In the genomic region with DNA sequence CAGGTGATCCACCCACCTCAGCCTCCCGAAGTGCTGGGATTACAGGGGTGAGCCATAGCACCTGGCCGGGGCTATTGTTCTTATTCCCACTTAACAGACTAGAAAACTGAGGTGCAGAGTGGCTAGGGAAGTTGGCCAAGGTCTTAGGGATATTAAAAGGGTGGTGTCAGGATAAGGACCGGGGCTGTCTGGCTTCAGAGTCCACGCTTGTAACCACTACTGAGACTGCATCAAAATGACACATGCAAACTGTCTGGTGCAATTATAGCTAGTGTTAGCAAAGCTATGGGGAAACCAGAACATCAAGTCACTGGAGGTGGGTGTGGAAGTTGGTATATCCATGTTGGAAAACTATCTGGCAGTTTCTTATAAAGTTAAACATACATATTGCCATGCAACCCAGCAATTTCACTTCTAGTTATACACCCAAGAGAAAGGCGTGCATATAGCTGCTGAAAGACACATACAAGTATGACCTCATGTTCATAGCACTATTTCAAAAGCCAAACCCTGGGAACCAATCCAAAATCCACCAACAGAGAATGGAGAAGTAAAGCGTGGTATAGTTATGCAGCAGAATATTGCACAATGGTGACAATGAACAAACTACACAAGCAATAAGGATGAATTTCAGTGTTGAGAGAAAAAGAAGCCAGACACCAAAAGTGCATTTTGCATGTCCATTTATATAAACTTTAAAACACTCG, we compare ENCODE assay signal across 10 cellular contexts. TPM values are rescaled to one million over a fixed set of nuclear protein-coding genes. Genes with fewer than 3 reads are reported as not detected.
DNase-seq lines count a peak whose midpoint lies in the region; ATAC-seq and TF ChIP-seq lines count a peak whose summit lies in the region.
"Had no signal": no experiment of that assay in that cellular context is flagged by ENCODE, and none has a peak within 500 bp of the region (broad histone marks: within the 10 kb centered on the region; RNA-seq: fewer than 3 reads in every experiment).

No MANE protein-coding gene starts in this region.

- H3K4me3 ChIP-seq in heart left ventricle (no peak overlapping the region), right atrium auricular region (no peak overlapping the region), adrenal gland (no peak overlapping the region)
- H3K4me3 ChIP-seq: BLaER1 had no signal

- H3K36me3 ChIP-seq in heart left ventricle (no peaks in the 10 kb centered on the region), right atrium auricular region (no peaks in the 10 kb centered on the region), adrenal gland (replicated peaks in 1 of 2) (no peaks in the 10 kb centered on the region)
- H3K36me3 ChIP-seq: BLaER1 had no signal

- POLR2A ChIA-PET in activated CD4-positive, alpha-beta memory T cell treated with anti-CD3 and anti-CD28 coated beads for 36 hours (lab: Charles Lee) = no interaction called here

- ATAC-seq in heart left ventricle (peak; percentile 45 to 84 (median 80)), GM18520 (IDR thresholded peaks at IDR 0.05; ENCODE audit: unreplicated experiment) (no peak)

- no peak for TF ChIP-seq POLR2A in heart left ventricle (IDR thresholded peaks at IDR 0.05)
- TF ChIP-seq POLR2A in adrenal gland (IDR thresholded peaks at IDR 0.05) = no peak

- CTCF ChIA-PET in activated CD4-positive, alpha-beta memory T cell treated with anti-CD3 and anti-CD28 coated beads for 36 hours (lab: Charles Lee) = no interaction called here

- H3K27me3 ChIP-seq in heart left ventricle = no peaks in the 10 kb centered on the region
- H3K27me3 ChIP-seq in right atrium auricular region = no peaks in the 10 kb centered on the region
- H3K27me3 ChIP-seq in adrenal gland = no peaks in the 10 kb centered on the region
- H3K27me3 ChIP-seq: BLaER1 had no signal

- H3K9me3 ChIP-seq in heart left ventricle (peaks cover 0 to 3% (median 0%) of the 10 kb centered on the region in 12 donors), right atrium auricular region (no peaks in the 10 kb centered on the region), adrenal gland (replicated peaks in 1 of 3) (no peaks in the 10 kb centered on the region)

- peaks cover 22% of the 10 kb centered on the region for H3K9me3 Mint-ChIP-seq in activated CD4-positive, alpha-beta memory T cell treated with anti-CD3 and anti-CD28 coated beads for 36 hours

- intact Hi-C loops in heart left ventricle (cut with DNase I) = loop anchor here in 2 of 10 donors (5.0 kb wide), 2 partner anchors 72 to 127 kb away; no protein-coding TSS in a partner anchor
- intact Hi-C loops in adrenal gland (cut with DNase I) = no loop called here
- intact Hi-C loops in activated CD4-positive, alpha-beta memory T cell treated with anti-CD3 and anti-CD28 coated beads for 36 hours (cut with micrococcal nuclease) = loop anchor here (5.0 kb wide), 1 partner anchor 483 kb away; no protein-coding TSS in a partner anchor

- H3K36me3 Mint-ChIP-seq in activated CD4-positive, alpha-beta memory T cell treated with anti-CD3 and anti-CD28 coated beads for 36 hours = peaks cover 4% of the 10 kb centered on the region

- peaks cover 17% of the 10 kb centered on the region for H3K27me3 Mint-ChIP-seq in activated CD4-positive, alpha-beta memory T cell treated with anti-CD3 and anti-CD28 coated beads for 36 hours

- DNase-seq in heart left ventricle (peak in 1 of 5 donors; percentile 44), right atrium auricular region (ENCODE audit: low spot score) (no peak), adrenal gland (peak in 6 of 7 donors; percentile 24 to 75 (median 60)), kidney tubule cell (ENCODE audit: low spot score) (peak; percentile 28), NCI-H1930 (lab: John Stamatoyannopoulos, UW) (no peak)
- DNase-seq in activated effector memory CD4-positive, alpha-beta T cell treated with Interleukin-2 at 50 U/mL for 16 hours = no peak
- no peak for DNase-seq in activated CD4-positive, alpha-beta memory T cell treated with anti-CD3 and anti-CD28 coated beads for 36 hours
- DNase-seq: NCI-H524 treated with DMSO at 0.1 percent for 48 hours had no signal

- TF ChIP-seq CTCF in heart left ventricle (IDR thresholded peaks at IDR 0.05) (no peak), right atrium auricular region (IDR thresholded peaks at IDR 0.05) (no peak), adrenal gland (IDR thresholded peaks at IDR 0.05) (no peak)

- H3K27ac Mint-ChIP-seq in activated CD4-positive, alpha-beta memory T cell treated with anti-CD3 and anti-CD28 coated beads for 36 hours = no peak overlapping the region

- H3K4me3 Mint-ChIP-seq in activated CD4-positive, alpha-beta memory T cell treated with anti-CD3 and anti-CD28 coated beads for 36 hours = no peak overlapping the region

- peaks cover 0 to 55% (median 28%) of the 10 kb centered on the region in 12 donors for H3K4me1 ChIP-seq in heart left ventricle
- H3K4me1 ChIP-seq in right atrium auricular region = peaks cover 0 to 37% of the 10 kb centered on the region in 2 donors
- peaks cover 3 to 19% of the 10 kb centered on the region in 2 donors for H3K4me1 ChIP-seq in adrenal gland (replicated peaks in 1 of 2)

- peaks cover 36% of the 10 kb centered on the region for H3K4me1 Mint-ChIP-seq in activated CD4-positive, alpha-beta memory T cell treated with anti-CD3 and anti-CD28 coated beads for 36 hours (ENCODE audit: low read depth)

- H3K27ac ChIP-seq in heart left ventricle (no peak overlapping the region), right atrium auricular region (no peak overlapping the region), adrenal gland (no peak overlapping the region)
- H3K27ac ChIP-seq: BLaER1 had no signal

- 57 to 65% (median 62%) methylated on average over 7 of the region's 7 CpGs for whole genome bisulfite sequencing in heart left ventricle, 4 donors
- WGBS in adrenal gland, 4 donors = 42 to 52% (median 50%) methylated on average over 7 of the region's 7 CpGs

RNA-seq across cellular contexts. Expression of a gene that starts 33.9 kb away (rescaled TPM):
- 10 to 100 TPM in 3 of 9 donors, 1 to 10 TPM in 6; 3.7 to 12.2 (median 7.7) TPM for total RNA-seq in heart left ventricle
- polyA plus RNA-seq in heart left ventricle = 1 to 10 TPM; 5.5 to 8.2 TPM
- total RNA-seq in right atrium auricular region = 1 to 10 TPM; 4.0 to 6.8 TPM
- total RNA-seq in adrenal gland = 10 to 100 TPM in 3 of 8 donors, 1 to 10 TPM in 5; 7.4 to 14.5 (median 8.3) TPM
- polyA plus RNA-seq in adrenal gland = 10 to 100 TPM; 10.1 to 29.0 (median 19.2) TPM
- 1 to 10 TPM; 1.2 to 1.3 TPM for total RNA-seq in activated CD4-positive, alpha-beta memory T cell treated with anti-CD3 and anti-CD28 coated beads for 36 hours

Comparison
In these comparisons a context has a peak if more than half of its experiments do, and no peak if none do; other contexts are left out.
1. DNase-seq: peak in adrenal gland (6 of 7) and kidney tubule cell (single experiment); none in right atrium auricular region (single experiment), NCI-H1930 (0 of 2), activated effector memory CD4-positive, alpha-beta T cell treated with Interleukin-2 at 50 U/mL for 16 hours (single experiment) and activated CD4-positive, alpha-beta memory T cell treated with anti-CD3 and anti-CD28 coated beads for 36 hours (single experiment).